ENCODE assay signal across 10 cellular contexts in genomic region chr6:37142047-37142614, GRCh38. TPM values are rescaled to one million over a fixed set of nuclear protein-coding genes. Genes with fewer than 3 reads are reported as not detected.
DNase-seq lines count a peak whose midpoint lies in the region; ATAC-seq and TF ChIP-seq lines count a peak whose summit lies in the region.
"Had no signal": no experiment of that assay in that cellular context is flagged by ENCODE, and none has a peak within 500 bp of the region (broad histone marks: within the 10 kb centered on the region; RNA-seq: fewer than 3 reads in every experiment).

No MANE protein-coding gene starts in this region.

- CTCF ChIA-PET in activated CD4-positive, alpha-beta T cell treated with anti-CD3 and anti-CD28 coated beads for 36 hours (lab: Charles Lee): interaction anchor here (0.9 to 1.6 kb wide), 6 partner anchors 19 to 90 kb away, joined by 3 to 5 read pairs (median 4); no protein-coding TSS in a partner anchor
- CTCF ChIA-PET in SK-N-SH (lab: Yijun Ruan, JAX): interaction anchor here (1.0 to 1.2 kb wide), 4 partner anchors 11 to 124 kb away, joined by 3 to 7 read pairs (median 4); no protein-coding TSS in a partner anchor

- peak overlapping the region; percentile 50 to 63 for H3K27ac ChIP-seq in SK-N-SH (ENCODE audit: low read depth in 2 of 2, low read length in 1 of 2)
- H3K27ac ChIP-seq in gastroesophageal sphincter: peak overlapping the region; percentile 37 to 70 (median 58)

- H3K4me1 Mint-ChIP-seq in activated CD4-positive, alpha-beta T cell treated with anti-CD3 and anti-CD28 coated beads for 36 hours: peaks cover 36% of the 10 kb centered on the region
- peaks cover 21 to 43% of the 10 kb centered on the region in 2 donors for H3K4me1 Mint-ChIP-seq in stimulated activated naive B cell treated with anti-CD40 and anti-IgM and Interleukin-4, amounts not matched to agents 10 μg/mL and 1 μg/mL and 100 μg/mL, for 72 hours

- no peaks in the 10 kb centered on the region for H3K27me3 ChIP-seq in SK-N-SH (ENCODE audit: insufficient read depth)
- no peaks in the 10 kb centered on the region for H3K27me3 ChIP-seq in gastroesophageal sphincter

- TF ChIP-seq CTCF in SK-N-SH (IDR thresholded peaks at IDR 0.05) (no peak), gastroesophageal sphincter (IDR thresholded peaks at IDR 0.05) (no peak), mucosa of descending colon (IDR thresholded peaks at IDR 0.05) (no peak)

- DNase-seq in activated CD4-positive, alpha-beta T cell treated with anti-CD3 and anti-CD28 coated beads for 36 hours: no peak
- no peak for DNase-seq in activated CD4-positive, alpha-beta T cell treated with anti-CD3 and anti-CD28 coated beads, Interleukin-2, amount 50 U/mL, for 48 hours
- DNase-seq in SK-N-SH (no peak), mucosa of descending colon (no peak), activated gamma-delta T cell treated with Interleukin-2 at 50 U/mL for 16 hours (no peak)
- no peak for DNase-seq in stimulated activated naive B cell treated with anti-CD40 and anti-IgM and Interleukin-4, amounts not matched to agents 10 μg/mL and 1 μg/mL and 100 μg/mL, for 72 hours

- H3K4me3 ChIP-seq in SK-N-SH (ENCODE audit: low read depth in 2 of 2, low read length in 1 of 2) (no peak overlapping the region), gastroesophageal sphincter (no peak overlapping the region), mucosa of descending colon (no peak overlapping the region)
- H3K4me3 ChIP-seq: thoracic aorta had no signal

- no peaks in the 10 kb centered on the region for H3K9me3 Mint-ChIP-seq in activated CD4-positive, alpha-beta T cell treated with anti-CD3 and anti-CD28 coated beads for 36 hours (ENCODE audit: low read depth)
- H3K9me3 Mint-ChIP-seq in stimulated activated naive B cell treated with anti-CD40 and anti-IgM and Interleukin-4, amounts not matched to agents 10 μg/mL and 1 μg/mL and 100 μg/mL, for 72 hours: no peaks in the 10 kb centered on the region
- H3K9me3 Mint-ChIP-seq: memory B cell had no signal

- peak; percentile 22 for ATAC-seq in activated CD4-positive, alpha-beta T cell treated with anti-CD3 and anti-CD28 coated beads for 36 hours
- ATAC-seq in gastroesophageal sphincter (no peak), mucosa of descending colon (no peak), HG03159 (IDR thresholded peaks at IDR 0.05; ENCODE audit: unreplicated experiment) (no peak)
- ATAC-seq in stimulated activated naive B cell treated with anti-CD40 and anti-IgM and Interleukin-4, amounts not matched to agents 10 μg/mL and 1 μg/mL and 100 μg/mL, for 72 hours (replicated peaks): peak; percentile 8 to 24

- H3K9me2 ChIP-seq in SK-N-SH: no peaks in the 10 kb centered on the region

- no peaks in the 10 kb centered on the region for H3K9me3 ChIP-seq in SK-N-SH
- H3K9me3 ChIP-seq in gastroesophageal sphincter: no peaks in the 10 kb centered on the region
- H3K9me3 ChIP-seq in mucosa of descending colon: no peaks in the 10 kb centered on the region
- H3K9me3 ChIP-seq: thoracic aorta had no signal

- H3K4me1 ChIP-seq in SK-N-SH (ENCODE audit: control insufficient read depth in 1 of 2, insufficient read depth in 2 of 2, low read depth in 1 of 2, low read length in 1 of 2): peaks cover 9 to 39% of the 10 kb centered on the region in 2 experiments; a peak in 3 of 4 replicates
- peaks cover 6 to 33% (median 16%) of the 10 kb centered on the region in 3 donors for H3K4me1 ChIP-seq in gastroesophageal sphincter
- H3K4me1 ChIP-seq in mucosa of descending colon (ENCODE audit: low read depth): no peaks in the 10 kb centered on the region

- 83% methylated on average over 4 of the region's 4 CpGs for WGBS in SK-N-SH (ENCODE audit: low lambda C conversion rate)
- 33 to 65% methylated on average over 4 of the region's 4 CpGs for WGBS in gastroesophageal sphincter (ENCODE audit: low coverage in 1 of 2), 2 donors

- H3F3A ChIP-seq in SK-N-SH (replicated peaks; ENCODE audit: insufficient read depth): peaks cover 40% of the 10 kb centered on the region

- peak overlapping the region; percentile 41; the same call in 1 of the 2 replicates for H3K4me2 ChIP-seq in SK-N-SH

- TF ChIP-seq EP300 in SK-N-SH (IDR thresholded peaks at IDR 0.05; ENCODE audit: borderline replicate concordance in 1 of 2, low read depth in 1 of 2, low read length in 1 of 2) (no peak), gastroesophageal sphincter (IDR thresholded peaks at IDR 0.05) (no peak)

- TF ChIP-seq POLR2A in gastroesophageal sphincter (IDR thresholded peaks at IDR 0.05): no peak

- H2AFZ ChIP-seq in SK-N-SH (ENCODE audit: low read depth): 0 out of 2 replicates have a peak overlapping the region, but pooled peaks have one; percentile 23

- H3K79me2 ChIP-seq in SK-N-SH (ENCODE audit: insufficient read depth): no peaks in the 10 kb centered on the region

- no peaks in the 10 kb centered on the region for H3K36me3 Mint-ChIP-seq in activated CD4-positive, alpha-beta T cell treated with anti-CD3 and anti-CD28 coated beads for 36 hours (ENCODE audit: low read depth)
- H3K36me3 Mint-ChIP-seq in stimulated activated naive B cell treated with anti-CD40 and anti-IgM and Interleukin-4, amounts not matched to agents 10 μg/mL and 1 μg/mL and 100 μg/mL, for 72 hours: no peaks in the 10 kb centered on the region
- H3K36me3 Mint-ChIP-seq: memory B cell had no signal

- TF ChIP-seq RAD21 in SK-N-SH (IDR thresholded peaks at IDR 0.05; ENCODE audit: low read length): no peak

- H3K4me3 Mint-ChIP-seq in activated CD4-positive, alpha-beta T cell treated with anti-CD3 and anti-CD28 coated beads for 36 hours: no peak overlapping the region
- H3K4me3 Mint-ChIP-seq in stimulated activated naive B cell treated with anti-CD40 and anti-IgM and Interleukin-4, amounts not matched to agents 10 μg/mL and 1 μg/mL and 100 μg/mL, for 72 hours: no peak overlapping the region
- H3K4me3 Mint-ChIP-seq: memory B cell had no signal

- intact Hi-C loops in activated CD4-positive, alpha-beta T cell treated with anti-CD3 and anti-CD28 coated beads for 36 hours (cut with DNase I, micrococcal nuclease): no loop called here
- intact Hi-C loops in mucosa of descending colon (cut with DNase I, micrococcal nuclease): no loop called here

- H3K27ac Mint-ChIP-seq in activated CD4-positive, alpha-beta T cell treated with anti-CD3 and anti-CD28 coated beads for 36 hours: peak overlapping the region; percentile 73
- peak overlapping the region; percentile 2 for H3K27ac Mint-ChIP-seq in stimulated activated naive B cell treated with anti-CD40 and anti-IgM and Interleukin-4, amounts not matched to agents 10 μg/mL and 1 μg/mL and 100 μg/mL, for 72 hours
- H3K27ac Mint-ChIP-seq: memory B cell had no signal

- POLR2A ChIA-PET in activated CD4-positive, alpha-beta T cell treated with anti-CD3 and anti-CD28 coated beads for 36 hours (lab: Charles Lee): interaction anchor here (0.6 to 1.2 kb wide), 3 partner anchors 8 to 91 kb away, joined by 4 to 10 read pairs (median 4); no protein-coding TSS in a partner anchor
- POLR2A ChIA-PET in SK-N-SH (lab: Yijun Ruan, JAX): no interaction called here

- H3K9ac ChIP-seq in SK-N-SH: peak overlapping the region; percentile 39; the same call in 1 of the 2 replicates

- H3K36me3 ChIP-seq in SK-N-SH (replicated peaks in 1 of 2; ENCODE audit: control insufficient read depth in 1 of 2, insufficient read depth in 2 of 2, low read length in 1 of 2): no peaks in the 10 kb centered on the region
- H3K36me3 ChIP-seq in gastroesophageal sphincter: no peaks in the 10 kb centered on the region
- no peaks in the 10 kb centered on the region for H3K36me3 ChIP-seq in mucosa of descending colon (ENCODE audit: low read depth)
- H3K36me3 ChIP-seq: thoracic aorta had no signal

- H3K27me3 Mint-ChIP-seq in activated CD4-positive, alpha-beta T cell treated with anti-CD3 and anti-CD28 coated beads for 36 hours: no peaks in the 10 kb centered on the region
- no peaks in the 10 kb centered on the region for H3K27me3 Mint-ChIP-seq in stimulated activated naive B cell treated with anti-CD40 and anti-IgM and Interleukin-4, amounts not matched to agents 10 μg/mL and 1 μg/mL and 100 μg/mL, for 72 hours

- no peaks in the 10 kb centered on the region for H4K20me1 ChIP-seq in SK-N-SH (ENCODE audit: insufficient read depth)

TF ChIP-seq in SK-N-SH, 30 proteins besides CTCF, POLR2A, EP300 and RAD21:
- no peak for TF ChIP-seq FOXJ3 (CRISPR knock-in tag; IDR thresholded peaks at IDR 0.05)
- no peak for TF ChIP-seq RFX5 (IDR thresholded peaks at IDR 0.05; ENCODE audit: low read length)
- no peak for TF ChIP-seq YY1 (IDR thresholded peaks at IDR 0.05; ENCODE audit: low read depth)
- TF ChIP-seq SIN3A (IDR thresholded peaks at IDR 0.05; ENCODE audit: borderline replicate concordance, low read depth, low read length): no peak
- no peak for TF ChIP-seq RXRA (IDR thresholded peaks at IDR 0.05; ENCODE audit: borderline replicate concordance, low read depth)
- no peak for TF ChIP-seq USF2 (IDR thresholded peaks at IDR 0.05; ENCODE audit: borderline replicate concordance, low read depth, low read length)
- no peak for TF ChIP-seq TEAD4 (IDR thresholded peaks at IDR 0.05; ENCODE audit: borderline replicate concordance, insufficient read depth)
- TF ChIP-seq MAX (IDR thresholded peaks at IDR 0.05; ENCODE audit: low read depth): no peak
TF ChIP-seq in SK-N-SH: peak in this region for 0.

RNA-seq across cellular contexts. Expression of gene PIM1, which starts 27.8 kb away (rescaled TPM):
- total RNA-seq in activated CD4-positive, alpha-beta T cell treated with anti-CD3 and anti-CD28 coated beads for 36 hours: 100 to 1,000 TPM; 137 to 163 TPM
- 33.9 and 35.3 TPM in 2 replicates for polyA plus RNA-seq in SK-N-SH (2012; rRNA removed)
- 18.9 and 20.6 TPM in 2 replicates for polyA plus RNA-seq in SK-N-SH (2012; cell fraction: cytosol; rRNA removed)
- polyA plus RNA-seq in SK-N-SH (2012; cell fraction: nucleus; rRNA removed): 90.2 and 138 TPM in 2 replicates
- 10 to 100 TPM; 19.0 to 63.8 (median 21.8) TPM for total RNA-seq in gastroesophageal sphincter
- 10 to 100 TPM; 36.9 to 84.1 (median 56.0) TPM for total RNA-seq in mucosa of descending colon

Comparison
In these comparisons a context has a peak if more than half of its experiments do, and no peak if none do; other contexts are left out.
1. ATAC-seq: peak in activated CD4-positive, alpha-beta T cell treated with anti-CD3 and anti-CD28 coated beads for 36 hours (single experiment) and stimulated activated naive B cell treated with anti-CD40 and anti-IgM and Interleukin-4, amounts not matched to agents 10 μg/mL and 1 μg/mL and 100 μg/mL, for 72 hours (2 of 2); none in gastroesophageal sphincter (single experiment), mucosa of descending colon (single experiment) and HG03159 (single experiment).